ENCODE assay signal across 8 cellular contexts in the genomic region with DNA sequence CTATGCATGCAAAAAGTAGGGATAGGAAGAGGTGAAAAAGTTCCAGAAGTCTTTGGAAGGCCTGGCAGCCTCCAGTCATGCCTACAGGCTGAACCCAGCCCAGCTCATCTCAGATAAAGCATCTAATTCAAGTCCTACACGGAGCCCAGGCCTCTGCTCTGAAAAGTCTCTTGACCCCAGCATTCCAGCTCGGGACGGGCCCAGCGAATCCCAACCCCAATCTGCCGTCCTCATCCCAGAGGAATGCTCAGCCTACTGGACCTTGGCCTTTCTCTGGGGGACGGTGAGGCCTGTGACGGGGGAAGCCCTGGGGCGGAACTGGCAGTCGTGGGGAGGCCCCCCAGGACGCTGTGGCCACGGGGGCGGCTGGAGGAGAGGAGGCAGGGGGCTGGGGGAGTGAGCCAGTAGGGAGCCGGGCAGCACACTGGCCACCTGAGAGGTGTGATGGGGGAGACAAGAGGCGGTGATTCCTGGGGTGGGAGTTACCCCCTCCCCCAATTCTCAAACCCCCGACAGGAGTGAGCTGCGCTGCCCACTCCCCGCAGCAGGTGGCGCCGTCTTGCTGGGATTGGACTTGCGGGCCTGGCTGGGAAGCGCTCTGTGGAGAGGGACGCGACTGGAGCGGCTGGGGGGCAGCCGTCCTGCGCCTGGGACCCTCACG.
A peak's percentile ranks its signal among the peaks of the same experiment; 100 is the strongest.
DNase-seq lines count a peak whose midpoint lies in the region; ATAC-seq and TF ChIP-seq lines count a peak whose summit lies in the region.

No MANE protein-coding gene starts in this region.

- no TSS peak for BruUV-seq in Calu3 (replicated peaks; lab: Mats Ljungman, UMichigan)

- POLR2A ChIA-PET in WTC11 (lab: Charles Lee), result interaction anchor here (1.2 kb wide), 1 partner anchor 67 kb away, joined by 3 read pairs; no protein-coding TSS in a partner anchor

- H3K9me3 Mint-ChIP-seq in Calu3 (ENCODE audit: low read depth, unreplicated experiment) (no peaks in the 10 kb centered on the region), WTC11 (peaks cover 8% of the 10 kb centered on the region)

- peaks cover 73% of the 10 kb centered on the region for H3K4me1 Mint-ChIP-seq in Calu3 (ENCODE audit: low read depth, unreplicated experiment)
- H3K4me1 Mint-ChIP-seq in WTC11, result peaks cover 11% of the 10 kb centered on the region

- peak overlapping the region; percentile 16 for H3K4me3 ChIP-seq in kidney epithelial cell (ENCODE audit: low read depth, low read length)

- H3K27me3 ChIP-seq in kidney epithelial cell (ENCODE audit: control insufficient read depth, insufficient read depth, low read length), result no peaks in the 10 kb centered on the region

- H3K36me3 Mint-ChIP-seq in Calu3 (ENCODE audit: insufficient read depth, unreplicated experiment), result peaks cover 28% of the 10 kb centered on the region
- H3K36me3 Mint-ChIP-seq in WTC11, result no peaks in the 10 kb centered on the region

- DNase-seq in Calu3, result peak; percentile 85
- peak; percentile 81 for DNase-seq in KBM-7
- DNase-seq in WTC11 (ENCODE audit: low spot score), result peak; percentile 89
- peak; percentile 24 for DNase-seq in central memory CD4-positive, alpha-beta T cell
- no peak for DNase-seq in kidney epithelial cell (ENCODE audit: low read depth)
- peak; percentile 15 to 41 for DNase-seq in stimulated activated CD4-positive, alpha-beta T cell treated with anti-CD3 and anti-CD28 coated beads, Interleukin-15, amount 100 ng/mL, for 1 hour (ENCODE audit: low read depth in 1 of 2, low spot score in 1 of 2)
- DNase-seq in GOT3 (lab: John Stamatoyannopoulos, UW), result no peak

- no peak overlapping the region for H3K4me3 Mint-ChIP-seq in Calu3 (ENCODE audit: low read depth, unreplicated experiment)
- no peak overlapping the region for H3K4me3 Mint-ChIP-seq in WTC11

- intact Hi-C loops in Calu3 (cut with micrococcal nuclease; ENCODE audit: unreplicated experiment), result loop anchor here (1.0 kb wide), 1 partner anchor 47 kb away; no protein-coding TSS in a partner anchor

- no peaks in the 10 kb centered on the region for H3K36me3 ChIP-seq in kidney epithelial cell (ENCODE audit: control insufficient read depth, insufficient read depth, low read length)

- peak overlapping the region; percentile 86 for H3K27ac Mint-ChIP-seq in Calu3 (ENCODE audit: unreplicated experiment)
- no peak overlapping the region for H3K27ac Mint-ChIP-seq in WTC11

- in situ Hi-C loops in KBM-7 (cut with MboI; ENCODE audit: low pct_unique_long_range_greater_than_20kb, low sequenced_read_pairs), result no loop called here

- ATAC-seq in WTC11 (peak; percentile 91), HG02973 (IDR thresholded peaks at IDR 0.05; ENCODE audit: unreplicated experiment) (no peak)

- no peaks in the 10 kb centered on the region for H3K27me3 Mint-ChIP-seq in Calu3 (ENCODE audit: unreplicated experiment)
- H3K27me3 Mint-ChIP-seq in WTC11 (ENCODE audit: low read depth), result no peaks in the 10 kb centered on the region; the same call in 1 of the 2 replicates

- CTCF ChIA-PET in Calu3 (lab: Charles Lee), result interaction anchor here (0.6 to 1.8 kb wide), 8 partner anchors 11 to 254 kb away, joined by 3 to 19 read pairs (median 6); a partner anchor contains a TSS
- CTCF ChIA-PET in WTC11 (lab: Charles Lee), result interaction anchor here (0.7 to 3.9 kb wide), 30 partner anchors 11 to 509 kb away, joined by 3 to 32 read pairs (median 4); no protein-coding TSS in a partner anchor

- TF ChIP-seq CTCF in Calu3 (IDR thresholded peaks at IDR 0.05; ENCODE audit: unreplicated experiment) (peak; percentile 92), WTC11 (IDR thresholded peaks at IDR 0.05) (peak; percentile 60), kidney epithelial cell (IDR thresholded peaks at IDR 0.05; ENCODE audit: insufficient read depth, low read length, poor library complexity, severe bottlenecking) (peak; percentile 92)

TF ChIP-seq in WTC11, 78 proteins besides CTCF, POLR2A, EP300 and RAD21 (continues in another document):
- TF ChIP-seq, protein P1, sequence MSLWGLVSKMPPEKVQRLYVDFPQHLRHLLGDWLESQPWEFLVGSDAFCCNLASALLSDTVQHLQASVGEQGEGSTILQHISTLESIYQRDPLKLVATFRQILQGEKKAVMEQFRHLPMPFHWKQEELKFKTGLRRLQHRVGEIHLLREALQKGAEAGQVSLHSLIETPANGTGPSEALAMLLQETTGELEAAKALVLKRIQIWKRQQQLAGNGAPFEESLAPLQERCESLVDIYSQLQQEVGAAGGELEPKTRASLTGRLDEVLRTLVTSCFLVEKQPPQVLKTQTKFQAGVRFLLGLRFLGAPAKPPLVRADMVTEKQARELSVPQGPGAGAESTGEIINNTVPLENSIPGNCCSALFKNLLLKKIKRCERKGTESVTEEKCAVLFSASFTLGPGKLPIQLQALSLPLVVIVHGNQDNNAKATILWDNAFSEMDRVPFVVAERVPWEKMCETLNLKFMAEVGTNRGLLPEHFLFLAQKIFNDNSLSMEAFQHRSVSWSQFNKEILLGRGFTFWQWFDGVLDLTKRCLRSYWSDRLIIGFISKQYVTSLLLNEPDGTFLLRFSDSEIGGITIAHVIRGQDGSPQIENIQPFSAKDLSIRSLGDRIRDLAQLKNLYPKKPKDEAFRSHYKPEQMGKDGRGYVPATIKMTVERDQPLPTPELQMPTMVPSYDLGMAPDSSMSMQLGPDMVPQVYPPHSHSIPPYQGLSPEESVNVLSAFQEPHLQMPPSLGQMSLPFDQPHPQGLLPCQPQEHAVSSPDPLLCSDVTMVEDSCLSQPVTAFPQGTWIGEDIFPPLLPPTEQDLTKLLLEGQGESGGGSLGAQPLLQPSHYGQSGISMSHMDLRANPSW (CRISPR knock-in tag; conservative IDR thresholded peaks at IDR 0.05; ENCODE audit: low read depth), result no peak
- peak; percentile 65 for TF ChIP-seq GABPB1 (CRISPR knock-in tag; IDR thresholded peaks at IDR 0.05)
- TF ChIP-seq, protein P2, sequence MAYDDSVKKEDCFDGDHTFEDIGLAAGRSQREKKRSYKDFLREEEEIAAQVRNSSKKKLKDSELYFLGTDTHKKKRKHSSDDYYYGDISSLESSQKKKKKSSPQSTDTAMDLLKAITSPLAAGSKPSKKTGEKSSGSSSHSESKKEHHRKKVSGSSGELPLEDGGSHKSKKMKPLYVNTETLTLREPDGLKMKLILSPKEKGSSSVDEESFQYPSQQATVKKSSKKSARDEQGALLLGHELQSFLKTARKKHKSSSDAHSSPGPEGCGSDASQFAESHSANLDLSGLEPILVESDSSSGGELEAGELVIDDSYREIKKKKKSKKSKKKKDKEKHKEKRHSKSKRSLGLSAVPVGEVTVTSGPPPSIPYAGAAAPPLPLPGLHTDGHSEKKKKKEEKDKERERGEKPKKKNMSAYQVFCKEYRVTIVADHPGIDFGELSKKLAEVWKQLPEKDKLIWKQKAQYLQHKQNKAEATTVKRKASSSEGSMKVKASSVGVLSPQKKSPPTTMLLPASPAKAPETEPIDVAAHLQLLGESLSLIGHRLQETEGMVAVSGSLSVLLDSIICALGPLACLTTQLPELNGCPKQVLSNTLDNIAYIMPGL (CRISPR knock-in tag; IDR thresholded peaks at IDR 0.05), result peak; percentile 86
- TF ChIP-seq TCF7 (CRISPR knock-in tag; IDR thresholded peaks at IDR 0.05; ENCODE audit: low read depth), result no peak
- TF ChIP-seq, protein P3, sequence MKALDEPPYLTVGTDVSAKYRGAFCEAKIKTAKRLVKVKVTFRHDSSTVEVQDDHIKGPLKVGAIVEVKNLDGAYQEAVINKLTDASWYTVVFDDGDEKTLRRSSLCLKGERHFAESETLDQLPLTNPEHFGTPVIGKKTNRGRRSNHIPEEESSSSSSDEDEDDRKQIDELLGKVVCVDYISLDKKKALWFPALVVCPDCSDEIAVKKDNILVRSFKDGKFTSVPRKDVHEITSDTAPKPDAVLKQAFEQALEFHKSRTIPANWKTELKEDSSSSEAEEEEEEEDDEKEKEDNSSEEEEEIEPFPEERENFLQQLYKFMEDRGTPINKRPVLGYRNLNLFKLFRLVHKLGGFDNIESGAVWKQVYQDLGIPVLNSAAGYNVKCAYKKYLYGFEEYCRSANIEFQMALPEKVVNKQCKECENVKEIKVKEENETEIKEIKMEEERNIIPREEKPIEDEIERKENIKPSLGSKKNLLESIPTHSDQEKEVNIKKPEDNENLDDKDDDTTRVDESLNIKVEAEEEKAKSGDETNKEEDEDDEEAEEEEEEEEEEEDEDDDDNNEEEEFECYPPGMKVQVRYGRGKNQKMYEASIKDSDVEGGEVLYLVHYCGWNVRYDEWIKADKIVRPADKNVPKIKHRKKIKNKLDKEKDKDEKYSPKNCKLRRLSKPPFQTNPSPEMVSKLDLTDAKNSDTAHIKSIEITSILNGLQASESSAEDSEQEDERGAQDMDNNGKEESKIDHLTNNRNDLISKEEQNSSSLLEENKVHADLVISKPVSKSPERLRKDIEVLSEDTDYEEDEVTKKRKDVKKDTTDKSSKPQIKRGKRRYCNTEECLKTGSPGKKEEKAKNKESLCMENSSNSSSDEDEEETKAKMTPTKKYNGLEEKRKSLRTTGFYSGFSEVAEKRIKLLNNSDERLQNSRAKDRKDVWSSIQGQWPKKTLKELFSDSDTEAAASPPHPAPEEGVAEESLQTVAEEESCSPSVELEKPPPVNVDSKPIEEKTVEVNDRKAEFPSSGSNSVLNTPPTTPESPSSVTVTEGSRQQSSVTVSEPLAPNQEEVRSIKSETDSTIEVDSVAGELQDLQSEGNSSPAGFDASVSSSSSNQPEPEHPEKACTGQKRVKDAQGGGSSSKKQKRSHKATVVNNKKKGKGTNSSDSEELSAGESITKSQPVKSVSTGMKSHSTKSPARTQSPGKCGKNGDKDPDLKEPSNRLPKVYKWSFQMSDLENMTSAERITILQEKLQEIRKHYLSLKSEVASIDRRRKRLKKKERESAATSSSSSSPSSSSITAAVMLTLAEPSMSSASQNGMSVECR (CRISPR knock-in tag; IDR thresholded peaks at IDR 0.05; ENCODE audit: borderline replicate concordance), result 0 out of 2 replicates have a peak, but pooled peaks have one; percentile 35
- 0 out of 2 replicates have a peak, but pooled peaks have one; percentile 29 for TF ChIP-seq ZBTB21 (CRISPR knock-in tag; IDR thresholded peaks at IDR 0.05; ENCODE audit: borderline replicate concordance)
- TF ChIP-seq ZNF317 (CRISPR knock-in tag; IDR thresholded peaks at IDR 0.05; ENCODE audit: borderline replicate concordance, low read depth), result 0 out of 2 replicates have a peak, but pooled peaks have one; percentile 18
- TF ChIP-seq, protein P4, sequence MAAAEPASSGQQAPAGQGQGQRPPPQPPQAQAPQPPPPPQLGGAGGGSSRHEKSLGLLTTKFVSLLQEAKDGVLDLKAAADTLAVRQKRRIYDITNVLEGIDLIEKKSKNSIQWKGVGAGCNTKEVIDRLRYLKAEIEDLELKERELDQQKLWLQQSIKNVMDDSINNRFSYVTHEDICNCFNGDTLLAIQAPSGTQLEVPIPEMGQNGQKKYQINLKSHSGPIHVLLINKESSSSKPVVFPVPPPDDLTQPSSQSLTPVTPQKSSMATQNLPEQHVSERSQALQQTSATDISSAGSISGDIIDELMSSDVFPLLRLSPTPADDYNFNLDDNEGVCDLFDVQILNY (CRISPR knock-in tag; IDR thresholded peaks at IDR 0.05), result 0 out of 2 replicates have a peak, but pooled peaks have one; percentile 42
- 0 out of 2 replicates have a peak, but pooled peaks have one; percentile 22 for TF ChIP-seq SP1 (CRISPR knock-in tag; conservative IDR thresholded peaks at IDR 0.05)

Comparison
In these comparisons a context has a peak if more than half of its experiments do, and no peak if none do; other contexts are left out.
1. DNase-seq: peak in Calu3 (single experiment), KBM-7 (single experiment), WTC11 (single experiment), central memory CD4-positive, alpha-beta T cell (single experiment) and stimulated activated CD4-positive, alpha-beta T cell treated with anti-CD3 and anti-CD28 coated beads, Interleukin-15, amount 100 ng/mL, for 1 hour (2 of 2); none in kidney epithelial cell (single experiment) and GOT3 (single experiment).
2. Peak in every context shown above with its lines, with median percentiles within 50 percentile points of each other: CTCF ChIP-seq.